16 cellular contexts compared by ENCODE assay signal in the genomic region with DNA sequence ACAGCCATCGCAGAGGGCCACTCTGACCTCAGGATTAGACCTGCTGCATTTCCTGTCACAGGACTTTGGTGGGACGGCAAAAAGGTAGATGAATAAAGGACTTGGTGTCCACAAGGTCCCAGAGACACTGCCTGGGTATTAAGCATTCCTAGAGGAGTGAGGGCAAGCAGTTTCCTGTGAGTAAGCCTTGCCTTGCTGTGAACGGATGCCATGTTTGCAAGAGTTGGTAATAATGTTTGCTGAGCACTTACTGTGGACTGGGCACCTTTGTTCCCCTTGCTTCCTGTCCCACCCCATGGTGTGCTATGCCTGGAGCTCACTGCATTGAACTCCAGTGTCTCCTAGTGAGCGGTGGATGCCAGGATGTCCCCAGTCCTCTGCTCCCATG.
DNase-seq lines count a peak whose midpoint lies in the region; ATAC-seq and TF ChIP-seq lines count a peak whose summit lies in the region.
"Had no signal": no experiment of that assay in that cellular context is flagged by ENCODE, and none has a peak within 500 bp of the region (broad histone marks: within the 10 kb centered on the region; RNA-seq: fewer than 3 reads in every experiment).

No MANE protein-coding gene starts in this region.

- H3K4me3 ChIP-seq in A673 (ENCODE audit: low read depth, low read length, poor library complexity, severe bottlenecking) (no peak overlapping the region), GM23248 (peak overlapping the region; percentile 42), SK-N-MC (peak overlapping the region; percentile 63), iPS-20b (ENCODE audit: low read length) (peak overlapping the region; percentile 45; the same call in 1 of the 2 replicates), heart left ventricle (no peak overlapping the region)
- H3K4me3 ChIP-seq: coronary artery, esophagus squamous epithelium, lung had no signal

- H3K36me3 ChIP-seq in A673 (ENCODE audit: insufficient read depth, low read length, poor library complexity, severe bottlenecking), result no peaks in the 10 kb centered on the region
- H3K36me3 ChIP-seq in GM23248 (ENCODE audit: low read depth), result no peaks in the 10 kb centered on the region
- H3K36me3 ChIP-seq in SK-N-MC (ENCODE audit: insufficient read depth, low read length), result no peaks in the 10 kb centered on the region
- no peaks in the 10 kb centered on the region for H3K36me3 ChIP-seq in iPS-20b (ENCODE audit: insufficient read depth, low read depth, low read length)
- no peaks in the 10 kb centered on the region for H3K36me3 ChIP-seq in heart left ventricle
- H3K36me3 ChIP-seq: esophagus squamous epithelium had no signal

- 75 to 82% methylated on average over 4 of the region's 4 CpGs for whole genome bisulfite sequencing in GM23248 (ENCODE audit: low coverage in 1 of 2, low lambda C conversion rate in 2 of 2, missing lambda C conversion rate in 2 of 2), 2 experiments
- 60 to 63% (median 61%) methylated on average over 4 of the region's 4 CpGs for WGBS in heart left ventricle, 4 donors

- H3K27ac ChIP-seq in A673 (ENCODE audit: low read depth, low read length, poor library complexity, severe bottlenecking), result no peak overlapping the region
- H3K27ac ChIP-seq in GM23248, result no peak overlapping the region; the same call in 1 of the 2 replicates
- peak overlapping the region; percentile 56; the same call in 1 of the 2 replicates for H3K27ac ChIP-seq in SK-N-MC
- H3K27ac ChIP-seq in iPS-20b (ENCODE audit: low read length), result no peak overlapping the region
- H3K27ac ChIP-seq in heart left ventricle, result no peak overlapping the region
- H3K27ac ChIP-seq: coronary artery, esophagus squamous epithelium had no signal

- in situ Hi-C loops in GM23248 (cut with MboI), result no loop called here

- CTCF ChIA-PET in A673 (lab: Charles Lee), result no interaction called here

- no peaks in the 10 kb centered on the region for H3F3A ChIP-seq in GM23248 (ENCODE audit: insufficient read depth)

- TF ChIP-seq POLR2A in heart left ventricle (IDR thresholded peaks at IDR 0.05), result no peak

- H3K4me2 ChIP-seq in GM23248 (ENCODE audit: unreplicated experiment), result peak overlapping the region; percentile 71

- peak; percentile 54 for DNase-seq in A673 (ENCODE audit: low spot score)
- DNase-seq in GM23248, result peak; percentile 51
- no peak for DNase-seq in SK-N-MC (ENCODE audit: low read depth, low spot score)
- no peak for DNase-seq in heart left ventricle
- DNase-seq in activated CD8-positive, alpha-beta memory T cell treated with anti-CD3 and anti-CD28 coated beads, Interleukin-2, amount 50 U/mL, for 48 hours, result no peak
- no peak for DNase-seq in NCI-H82 (lab: John Stamatoyannopoulos, UW)
- no peak for DNase-seq in anterior cingulate cortex (lab: John Stamatoyannopoulos, UW)
- DNase-seq: activated CD4-positive, alpha-beta T cell treated with anti-CD3 and anti-CD28 coated beads for 1 hour; activated T-cell treated with anti-CD3 and anti-CD28 coated beads for 4 hours; esophagus squamous epithelium; NCI-H2171 treated with DMSO at 0.1 percent for 48 hours; stimulated activated CD4-positive, alpha-beta T cell treated with anti-CD3 and anti-CD28 coated beads, Interleukin-12 subunit alpha, Interleukin-12 subunit beta, amount 100 ng/mL, for 4 hours; T-cell had no signal

- ATAC-seq in heart left ventricle, result no peak
- ATAC-seq: T-cell had no signal

- POLR2A ChIA-PET in A673 (lab: Charles Lee; ENCODE audit: low non-redundant PET), result no interaction called here

- no peaks in the 10 kb centered on the region for H3K9me2 ChIP-seq in GM23248 (ENCODE audit: insufficient read depth)

- no peaks in the 10 kb centered on the region for H3K27me3 ChIP-seq in A673 (replicated peaks; ENCODE audit: insufficient read depth, low read depth, low read length, poor library complexity)
- H3K27me3 ChIP-seq in GM23248 (replicated peaks; ENCODE audit: insufficient read depth), result no peaks in the 10 kb centered on the region
- peaks cover 57% of the 10 kb centered on the region for H3K27me3 ChIP-seq in iPS-20b (ENCODE audit: insufficient read depth, low read length)
- H3K27me3 ChIP-seq in heart left ventricle, result peaks cover 0 to 25% (median 0%) of the 10 kb centered on the region in 9 donors
- H3K27me3 ChIP-seq: esophagus squamous epithelium had no signal

- no peaks in the 10 kb centered on the region for H3K79me2 ChIP-seq in GM23248 (ENCODE audit: insufficient read depth)

- H4K20me1 ChIP-seq in GM23248 (ENCODE audit: insufficient read depth), result no peaks in the 10 kb centered on the region

- H3K9me3 ChIP-seq in A673 (ENCODE audit: low read depth, low read length, poor library complexity, severe bottlenecking) (no peaks in the 10 kb centered on the region), GM23248 (ENCODE audit: low read depth) (no peaks in the 10 kb centered on the region), SK-N-MC (ENCODE audit: low read depth, low read length) (no peaks in the 10 kb centered on the region), iPS-20b (ENCODE audit: insufficient read depth, low read depth, low read length) (no peaks in the 10 kb centered on the region), heart left ventricle (no peaks in the 10 kb centered on the region)
- H3K9me3 ChIP-seq: esophagus squamous epithelium had no signal

- intact Hi-C loops in A673 (cut with micrococcal nuclease; ENCODE audit: unreplicated experiment) (no loop called here), heart left ventricle (cut with DNase I) (loop anchor here in 1 of 10 donors (1.0 kb wide), 1 partner anchor 12 kb away; no protein-coding TSS in a partner anchor)

- H3K9ac ChIP-seq in GM23248 (peak overlapping the region; percentile 20; the same call in 1 of the 2 replicates), SK-N-MC (ENCODE audit: insufficient read length) (no peak overlapping the region), iPS-20b (ENCODE audit: low read depth, low read length) (peak overlapping the region; percentile 21; the same call in 1 of the 2 replicates)

- H3K4me1 ChIP-seq in A673 (ENCODE audit: insufficient read depth, low read length, poor library complexity, severe bottlenecking), result peaks cover 27% of the 10 kb centered on the region
- H3K4me1 ChIP-seq in GM23248 (ENCODE audit: insufficient read depth), result peaks cover 11% of the 10 kb centered on the region; the same call in 1 of the 2 replicates
- peaks cover 30% of the 10 kb centered on the region for H3K4me1 ChIP-seq in iPS-20b (ENCODE audit: insufficient read depth, low read length)
- H3K4me1 ChIP-seq in heart left ventricle, result no peaks in the 10 kb centered on the region
- H3K4me1 ChIP-seq: esophagus squamous epithelium had no signal

- peak overlapping the region; percentile 57 for H2AFZ ChIP-seq in GM23248

- BruUV-seq in A673 (replicated peaks; lab: Mats Ljungman, UMichigan), result no TSS peak

- TF ChIP-seq CTCF in A673 (conservative IDR thresholded peaks at IDR 0.05; ENCODE audit: low read depth, low read length), result no peak
- TF ChIP-seq CTCF in heart left ventricle (IDR thresholded peaks at IDR 0.05), result no peak

Comparison
In these comparisons a context has a peak if more than half of its experiments do, and no peak if none do; other contexts are left out.
1. DNase-seq: peak in A673 (single experiment) and GM23248 (single experiment); none in SK-N-MC (single experiment), heart left ventricle (0 of 5), activated CD8-positive, alpha-beta memory T cell treated with anti-CD3 and anti-CD28 coated beads, Interleukin-2, amount 50 U/mL, for 48 hours (single experiment), NCI-H82 (single experiment) and anterior cingulate cortex (0 of 58).
2. H3K4me3 ChIP-seq: peak in GM23248 (single experiment), SK-N-MC (single experiment) and iPS-20b (single experiment); none in A673 (single experiment) and heart left ventricle (0 of 12).